8 cellular contexts compared by ENCODE assay signal in the genomic region with DNA sequence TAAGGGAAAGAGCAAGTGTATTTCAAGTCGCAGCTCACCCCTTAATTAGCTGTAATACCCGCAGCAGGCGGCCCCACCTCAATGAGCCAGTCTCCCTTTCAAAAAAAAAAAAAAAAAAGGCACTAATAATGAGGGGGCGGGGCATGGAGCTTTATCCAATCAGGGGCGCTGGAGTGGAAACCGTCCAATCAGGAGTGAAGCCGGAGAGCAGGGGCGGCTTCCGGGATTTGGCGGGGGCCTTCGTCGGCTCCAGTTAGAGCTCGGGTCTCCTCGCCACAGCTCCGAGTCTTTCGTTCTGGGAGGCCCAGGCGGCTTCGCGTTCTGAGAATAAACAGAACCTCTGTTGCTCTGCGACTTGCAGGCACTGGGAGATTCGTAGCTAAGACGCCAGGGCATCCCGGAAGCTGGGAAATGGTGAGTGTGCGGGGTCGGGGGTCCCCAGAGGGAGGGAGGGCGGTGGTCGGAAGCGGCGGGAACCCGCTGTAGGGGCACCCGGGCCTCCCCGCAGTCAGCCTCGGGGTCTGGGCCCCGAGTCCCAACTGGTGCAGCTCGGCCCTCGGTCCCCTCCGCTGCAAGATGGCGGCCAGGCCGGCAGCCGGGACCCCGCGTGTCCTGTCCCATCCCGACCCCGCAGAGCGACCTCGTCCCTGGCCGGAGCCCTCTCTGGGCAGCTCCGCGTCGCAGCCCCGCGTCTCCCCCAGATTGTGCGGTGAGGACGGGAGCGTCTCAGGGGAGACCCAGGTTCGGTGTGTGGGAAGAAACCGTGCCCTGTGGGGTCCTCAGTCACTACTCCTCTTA. TPM values are rescaled to one million over a fixed set of nuclear protein-coding genes. Genes with fewer than 3 reads are reported as not detected.
DNase-seq lines count a peak whose midpoint lies in the region; ATAC-seq and TF ChIP-seq lines count a peak whose summit lies in the region.

TSS of gene ZNF267 (plus strand) at position 252 of the 798 bp plus-strand sequence. CDS start at position 412, 160 bp downstream.

- peak within 1 kb of the TSS; percentile 90 for H3K4me3 ChIP-seq in GM12864 (ENCODE audit: low read depth, low read length)
- peak within 1 kb of the TSS; percentile 99 for H3K4me3 ChIP-seq in psoas muscle
- peak within 1 kb of the TSS; percentile 94 for H3K4me3 ChIP-seq in urinary bladder (ENCODE audit: low read depth, low read length)

- intact Hi-C loops in T-helper 1 cell treated with Interleukin-12 subunit alpha and Interleukin-12 subunit beta and Interleukin-4 antibody, amounts not matched to agents 30 ng/mL and 1 ng/mL, for 36 hours (cut with micrococcal nuclease), result loop anchor here (1.0 to 10.0 kb wide), 6 partner anchors 15 to 1219 kb away; partner anchors contain the start of genes ARMC5, FBRS, KAT8 and PRR14
- intact Hi-C loops in left cardiac atrium (cut with DNase I), result loop anchor here in 1 of 2 donors (10.0 kb wide), 2 partner anchors 159 to 369 kb away; partner anchors contain the start of gene RUSF1
- intact Hi-C loops in psoas muscle (cut with DNase I), result loop anchor here in 1 of 2 donors (10.0 kb wide), 1 partner anchor 369 kb away; the partner anchor contains the start of gene RUSF1

- WGBS in psoas muscle, 3 donors, result 0% methylated on average over 46 to 57 of the region's 57 CpGs
- WGBS in urinary bladder, result under 1% methylated on average over 57 of the region's 57 CpGs

- DNase-seq in GM12864 (ENCODE audit: low read depth) (peak; percentile 79), NCI-H1417 treated with DMSO at 0.1 percent for 48 hours (lab: John Stamatoyannopoulos, UW) (peak; percentile 72), amniotic epithelial cell (ENCODE audit: low read depth) (peak; percentile 85), left cardiac atrium (peak; percentile 97), psoas muscle (peak; percentile 93 to 96)

- TF ChIP-seq CTCF in GM12864 (IDR thresholded peaks at IDR 0.05; ENCODE audit: low read depth, low read length, missing control alignments) (no peak), psoas muscle (IDR thresholded peaks at IDR 0.05) (no peak)

- no peaks in the 10 kb centered on the region for H3K9me3 ChIP-seq in psoas muscle

- H3K4me1 ChIP-seq in psoas muscle (no peaks in the 10 kb centered on the region), urinary bladder (ENCODE audit: insufficient read depth) (peaks cover 1% of the 10 kb centered on the region)

- H3K36me3 ChIP-seq in psoas muscle (ENCODE audit: insufficient read depth in 1 of 2, low read depth in 1 of 2), result no peaks in the 10 kb centered on the region
- H3K36me3 ChIP-seq in urinary bladder (ENCODE audit: insufficient read depth), result no peaks in the 10 kb centered on the region

- ATAC-seq in HG02678 (IDR thresholded peaks at IDR 0.05; ENCODE audit: unreplicated experiment), result peak; percentile 58
- peak; percentile 95 to 99 for ATAC-seq in left cardiac atrium
- peak; percentile 96 to 100 (median 97) for ATAC-seq in psoas muscle

- H3K27ac ChIP-seq in psoas muscle (peak within 1 kb of the TSS; percentile 89), urinary bladder (ENCODE audit: low read depth) (peak within 1 kb of the TSS; percentile 95)

- no peaks in the 10 kb centered on the region for H3K27me3 ChIP-seq in psoas muscle (ENCODE audit: insufficient read depth in 3 of 3, low read length in 2 of 3)

RNA-seq across cellular contexts. Expression of gene ZNF267, which starts in this region (rescaled TPM):
- 118 and 119 TPM in 2 replicates for total RNA-seq in T-helper 1 cell treated with Interleukin-12 subunit alpha and Interleukin-12 subunit beta and Interleukin-4 antibody, amounts not matched to agents 30 ng/mL and 1 ng/mL, for 36 hours
- total RNA-seq in left cardiac atrium (1 to 10 TPM; 8.4 to 8.5 TPM), psoas muscle (1 to 10 TPM; 4.1 to 9.9 (median 8.3) TPM), urinary bladder (24.2 TPM)
- polyA plus RNA-seq in psoas muscle (10 to 100 TPM in 2 of 3 donors, 1 to 10 TPM in 1; 6.1 to 33.2 (median 17.3) TPM), urinary bladder (6.0 TPM)

Comparison
In these comparisons a context has a peak if more than half of its experiments do, and no peak if none do; other contexts are left out.
1. Peak in every context shown above with its lines: DNase-seq, ATAC-seq, H3K4me3 ChIP-seq and H3K27ac ChIP-seq.